19 cellular contexts compared by ENCODE assay signal in the genomic region with DNA sequence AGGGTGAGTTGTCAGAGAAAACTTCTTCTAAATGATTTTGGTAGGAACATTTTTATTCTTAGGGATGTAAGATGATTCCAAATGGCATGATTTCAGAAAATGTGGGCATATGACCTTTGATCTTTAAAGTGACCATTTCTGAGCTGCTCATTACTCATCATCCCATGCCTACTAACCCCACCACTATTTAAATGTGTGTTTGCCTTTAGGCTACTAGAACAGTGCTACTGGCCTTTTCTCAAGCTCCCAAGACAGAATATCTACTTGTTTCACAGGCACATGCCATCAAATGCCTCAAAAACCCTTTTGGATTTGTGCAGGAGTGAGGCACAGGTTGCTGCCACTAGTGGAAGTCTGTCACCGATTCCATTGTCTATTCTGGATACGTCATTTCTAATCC.
"Had no signal": no experiment of that assay in that cellular context is flagged by ENCODE, and none has a peak within 500 bp of the region (broad histone marks: within the 10 kb centered on the region; RNA-seq: fewer than 3 reads in every experiment).

No MANE protein-coding gene starts in this region.

- H3K4me1 Mint-ChIP-seq: central memory CD8-positive, alpha-beta T cell; immature natural killer cell; natural killer cell had no signal

- H3K36me3 ChIP-seq: right lobe of liver, upper lobe of right lung had no signal

- H3K4me1 ChIP-seq: body of pancreas, right lobe of liver, testis, upper lobe of right lung had no signal

- ATAC-seq: body of pancreas; left colon; mucosa of descending colon; natural killer cell; right lobe of liver; stimulated activated naive CD8-positive, alpha-beta T cell treated with anti-CD3 and anti-CD28 coated beads, Interleukin-15, Interleukin-2, amounts not matched to agents 100 U/mL and 50 U/mL, for 24 hours; upper lobe of right lung had no signal

- DNase-seq: activated CD4-positive, alpha-beta T cell treated with anti-CD3 and anti-CD28 coated beads for 4 hours; activated CD8-positive, alpha-beta memory T cell treated with anti-CD3 and anti-CD28 coated beads for 24 hours; activated naive CD4-positive, alpha-beta T cell treated with anti-CD3 and anti-CD28 coated beads, Interleukin-2, amount 50 U/mL, for 16 hours; body of pancreas; effector memory CD4-positive, alpha-beta T cell; glutamatergic neuron; immature natural killer cell; left colon; mucosa of descending colon; natural killer cell; right lobe of liver; stimulated activated naive CD8-positive, alpha-beta T cell treated with anti-CD3 and anti-CD28 coated beads, Interleukin-15, Interleukin-2, amounts not matched to agents 100 U/mL and 50 U/mL, for 24 hours; T-helper 1 cell; testis; upper lobe of right lung had no signal

- H3K4me3 ChIP-seq: body of pancreas, mucosa of descending colon, right lobe of liver, testis, upper lobe of right lung had no signal

- H3K9me3 ChIP-seq: body of pancreas, right lobe of liver, testis had no signal

- H3K27ac Mint-ChIP-seq: activated T-helper 2 cell treated with anti-CD3 and anti-CD28 coated beads, Interferon-gamma antibody, Interleukin-2, Interleukin-4, amounts not matched to agents 10 μg/mL and 5 μg/mL and 100 μg/mL, durations not matched to agents 14 hours and 24 hours and 36 hours; immature natural killer cell; natural killer cell; progenitor cell of endocrine pancreas had no signal

- H3K27me3 Mint-ChIP-seq: central memory CD8-positive, alpha-beta T cell; progenitor cell of endocrine pancreas had no signal

- H3K27me3 ChIP-seq: body of pancreas, right lobe of liver, testis, upper lobe of right lung had no signal

- H3K27ac ChIP-seq: body of pancreas, epithelial cell of prostate, right lobe of liver, testis, upper lobe of right lung had no signal

- H3K4me3 Mint-ChIP-seq: central memory CD8-positive, alpha-beta T cell; immature natural killer cell; natural killer cell had no signal
